ENCODE assay signal across 8 cellular contexts in the genomic region with DNA sequence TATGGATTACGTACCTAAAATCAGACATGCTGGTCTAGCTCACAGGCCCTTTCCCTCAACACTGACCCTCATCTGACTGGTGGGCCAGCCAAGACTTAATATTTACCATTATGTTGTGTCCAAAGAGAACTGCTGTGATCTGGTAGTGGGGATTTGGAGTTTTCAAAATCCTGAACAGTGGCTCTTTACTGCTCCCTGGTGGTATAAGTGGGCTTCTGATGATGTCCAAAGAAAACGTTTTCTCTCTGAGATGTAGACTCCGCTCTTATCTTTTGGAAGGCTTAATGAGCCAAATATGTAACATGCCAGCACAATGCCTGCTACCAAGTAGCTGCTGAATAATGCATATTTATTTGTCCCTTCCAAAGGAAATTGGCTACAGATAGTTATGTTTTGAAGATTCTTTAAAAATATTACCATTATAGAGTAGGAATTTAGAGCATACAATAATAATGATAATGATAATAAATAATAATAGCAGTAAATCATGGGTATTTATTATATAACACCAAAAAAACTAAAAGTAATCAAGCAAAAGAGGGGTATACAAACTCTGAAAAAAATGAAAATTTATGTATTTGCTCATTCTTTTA.
A peak's percentile ranks its signal among the peaks of the same experiment; 100 is the strongest.
DNase-seq lines count a peak whose midpoint lies in the region; ATAC-seq lines count a peak whose summit lies in the region.

No MANE protein-coding gene starts in this region.

- DNase-seq in Right ventricle myocardium superior: no peak
- no peak for DNase-seq in cardiac septum (ENCODE audit: low spot score)
- peak; percentile 10 for DNase-seq in HuH-7.5 (ENCODE audit: low spot score)
- peak; percentile 28 for DNase-seq in RPMI8226
- DNase-seq in epidermal melanocyte (ENCODE audit: insufficient read length, low spot score): peak; percentile 43
- DNase-seq in myocyte (ENCODE audit: low read depth): peak; percentile 86

- intact Hi-C loops in Right ventricle myocardium superior (cut with DNase I): no loop called here
- intact Hi-C loops in cardiac septum (cut with DNase I): no loop called here

- ATAC-seq in Right ventricle myocardium superior (ENCODE audit: poor library complexity): peak; percentile 53
- no peak for ATAC-seq in GM18520 (IDR thresholded peaks at IDR 0.05; ENCODE audit: unreplicated experiment)
- ATAC-seq in GM19035 (IDR thresholded peaks at IDR 0.05; ENCODE audit: unreplicated experiment): no peak

Comparison
In these comparisons a context has a peak if more than half of its experiments do, and no peak if none do; other contexts are left out.
1. DNase-seq: peak in HuH-7.5 (single experiment), RPMI8226 (single experiment), epidermal melanocyte (single experiment) and myocyte (single experiment); none in Right ventricle myocardium superior (single experiment) and cardiac septum (single experiment).